Comparison of ENCODE assay signal across 19 cellular contexts in genomic region chr20:14687317-14687716, GRCh38.
A peak's percentile ranks its signal among the peaks of the same experiment; 100 is the strongest.
DNase-seq lines count a peak whose midpoint lies in the region; ATAC-seq and TF ChIP-seq lines count a peak whose summit lies in the region.
"Had no signal": no experiment of that assay in that cellular context is flagged by ENCODE, and none has a peak within 500 bp of the region (broad histone marks: within the 10 kb centered on the region; RNA-seq: fewer than 3 reads in every experiment).

No MANE protein-coding gene starts in this region.

- intact Hi-C loops in mammary epithelial cell (cut with micrococcal nuclease): no loop called here
- intact Hi-C loops in cardiac septum (cut with DNase I): no loop called here

- H3K4me1 ChIP-seq in mammary epithelial cell (ENCODE audit: insufficient read depth, low read length): peaks cover 12% of the 10 kb centered on the region
- H3K4me1 ChIP-seq: Caco-2, HAP-1, SJCRH30 had no signal

- no peaks in the 10 kb centered on the region for H3K9me3 ChIP-seq in mammary epithelial cell (replicated peaks; ENCODE audit: insufficient read depth, low read length)
- H3K9me3 ChIP-seq: Caco-2, HAP-1, SJCRH30 had no signal

- ATAC-seq in HG03097 (IDR thresholded peaks at IDR 0.05; ENCODE audit: low FRiP score, unreplicated experiment): no peak

- H3K4me2 ChIP-seq in mammary epithelial cell (ENCODE audit: insufficient read depth, low read depth, low read length): peak overlapping the region; percentile 15

- CTCF ChIA-PET in mammary epithelial cell (lab: Charles Lee; ENCODE audit: low non-redundant PET): interaction anchor here (0.6 kb wide), 1 partner anchor 265 kb away, joined by 5 read pairs; no protein-coding TSS in a partner anchor

- no peak overlapping the region for H2AFZ ChIP-seq in mammary epithelial cell (ENCODE audit: low read depth, low read length)

- no peak overlapping the region for H3K9ac ChIP-seq in mammary epithelial cell (ENCODE audit: insufficient read depth, low read length)

- in situ Hi-C loops in ACHN (cut with HindIII; ENCODE audit: low pct_ligation_motif_present, low pct_unique_long_range_greater_than_20kb, low sequenced_read_pairs) (no loop called here), mammary epithelial cell (cut with MboI; ENCODE audit: low sequenced_read_pairs in 2 of 2) (no loop called here)

- no peaks in the 10 kb centered on the region for H4K20me1 ChIP-seq in mammary epithelial cell (ENCODE audit: insufficient read depth, low read length)

- 8% methylated on average over 2 of the region's 2 CpGs for WGBS in mammary epithelial cell (ENCODE audit: low coverage, missing lambda C conversion rate)

- DNase-seq in ACHN: peak; percentile 10
- peak; percentile 46 for DNase-seq in HT1080 (ENCODE audit: low read depth)
- DNase-seq in mammary epithelial cell: peak; percentile 72
- peak; percentile 81 for DNase-seq in foreskin melanocyte
- DNase-seq in cardiac septum (ENCODE audit: low spot score): no peak
- DNase-seq in stimulated activated CD4-positive, alpha-beta T cell treated with anti-CD3 and anti-CD28 coated beads, Interleukin-4, amount 100 ng/mL, for 24 hours: no peak
- DNase-seq in midbrain (lab: John Stamatoyannopoulos, UW): no peak
- DNase-seq: AML-193, Caco-2, EL, MM.1S, NCI-H1105, NCI-H1694 treated with DMSO at 0.1 percent for 48 hours, NCI-H2107, NCI-H2227 treated with DMSO at 0.1 percent for 48 hours, NCI-H526, SJCRH30 had no signal

- no peaks in the 10 kb centered on the region for H3K36me3 ChIP-seq in mammary epithelial cell (ENCODE audit: insufficient read depth, low read length)
- H3K36me3 ChIP-seq: HAP-1, SJCRH30 had no signal

- no peak overlapping the region for H3K27ac ChIP-seq in mammary epithelial cell (ENCODE audit: insufficient read depth, low read depth, low read length)
- H3K27ac ChIP-seq: SJCRH30 had no signal

- no peak overlapping the region for H3K4me3 ChIP-seq in mammary epithelial cell (replicated peaks in 1 of 3; ENCODE audit: insufficient read depth in 1 of 3, low read depth in 2 of 3, low read length in 3 of 3)
- H3K4me3 ChIP-seq: HAP-1, SJCRH30 had no signal

- dilution Hi-C loops in mammary epithelial cell (cut with HindIII; ENCODE audit: low sequenced_read_pairs): no loop called here

- H3K79me2 ChIP-seq in mammary epithelial cell (ENCODE audit: insufficient read depth, low read length): no peaks in the 10 kb centered on the region

- no peak for TF ChIP-seq CTCF in mammary epithelial cell (conservative IDR thresholded peaks at IDR 0.05 in 1 of 2, IDR thresholded peaks at IDR 0.05 in 1 of 2; ENCODE audit: extremely low read depth in 1 of 2, insufficient read depth in 1 of 2, low read depth in 1 of 2, low read length in 2 of 2)

- H3K27me3 ChIP-seq in mammary epithelial cell (ENCODE audit: insufficient read depth, low read length): no peaks in the 10 kb centered on the region
- H3K27me3 ChIP-seq: SJCRH30 had no signal

- BruUV-seq in mammary epithelial cell (replicated peaks; lab: Mats Ljungman, UMichigan): no TSS peak

Comparison
In these comparisons a context has a peak if more than half of its experiments do, and no peak if none do; other contexts are left out.
1. DNase-seq: peak in ACHN (single experiment), HT1080 (single experiment), mammary epithelial cell (single experiment) and foreskin melanocyte (single experiment); none in cardiac septum (single experiment), stimulated activated CD4-positive, alpha-beta T cell treated with anti-CD3 and anti-CD28 coated beads, Interleukin-4, amount 100 ng/mL, for 24 hours (single experiment) and midbrain (single experiment).